Comparison of ENCODE assay signal across 22 cellular contexts in the genomic region with DNA sequence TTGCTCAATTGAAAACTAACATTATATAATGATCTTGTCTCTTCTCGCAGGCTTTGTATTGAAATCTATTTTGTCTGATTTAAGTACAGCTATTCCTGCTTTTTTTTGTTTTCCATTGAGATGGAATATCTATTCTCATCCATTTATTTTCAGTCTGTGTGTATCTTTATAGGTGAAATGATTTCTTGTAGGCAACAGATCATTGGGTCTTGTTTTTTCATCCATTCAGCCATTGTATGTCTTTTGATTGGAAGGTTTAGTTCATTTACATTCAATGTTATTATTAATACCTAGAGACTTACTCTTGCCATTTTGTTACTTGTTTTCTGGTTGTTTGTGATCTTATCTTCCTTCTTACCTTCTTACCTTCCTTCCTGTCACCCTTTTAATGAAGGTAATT.
"Had no signal": no experiment of that assay in that cellular context is flagged by ENCODE, and none has a peak within 500 bp of the region (broad histone marks: within the 10 kb centered on the region; RNA-seq: fewer than 3 reads in every experiment).

No MANE protein-coding gene starts in this region.

- ATAC-seq: activated naive CD4-positive, alpha-beta T cell treated with anti-CD3 and anti-CD28 coated beads, Interleukin-2, amount 50 U/mL, for 72 hours; activated naive CD8-positive, alpha-beta T cell treated with anti-CD3 and anti-CD28 coated beads, Interleukin-2, amount 50 U/mL, for 24 hours; activated T-cell treated with anti-CD3 and anti-CD28 coated beads, Interleukin-2, amount 50 U/mL, for 4 hours; activated T-cell treated with anti-CD3 and anti-CD28 coated beads, Interleukin-2, amount 50 U/mL, for 72 hours; activated T-helper 17 cell treated with anti-CD3 and anti-CD28 coated beads, Interleukin-2, amount 50 U/mL, for 72 hours; body of pancreas had no signal

- H3K4me1 Mint-ChIP-seq: activated naive CD4-positive, alpha-beta T cell treated with anti-CD3 and anti-CD28 coated beads, Interleukin-2, amount 10 ng/mL, durations not matched to agents 7 days and 5 days; activated naive CD4-positive, alpha-beta T cell treated with anti-CD3 and anti-CD28 coated beads, Interleukin-2, amount 50 U/mL, for 24 hours; activated naive CD8-positive, alpha-beta T cell treated with anti-CD3 and anti-CD28 coated beads for 36 hours; activated naive CD8-positive, alpha-beta T cell treated with anti-CD3 and anti-CD28 coated beads, Interleukin-2, amount 10 ng/mL, durations not matched to agents 7 days and 5 days; activated naive CD8-positive, alpha-beta T cell treated with anti-CD3 and anti-CD28 coated beads, Interleukin-2, amount 50 U/mL, for 24 hours; activated T-helper 17 cell treated with anti-CD3 and anti-CD28 coated beads, Interleukin-2, amount 50 U/mL, for 72 hours; brain; central memory CD8-positive, alpha-beta T cell had no signal

- H3K27ac ChIP-seq: adrenal gland, ascending aorta, body of pancreas, brain microvascular endothelial cell, breast epithelium, cardiac muscle cell had no signal

- H3K27ac Mint-ChIP-seq: activated naive CD4-positive, alpha-beta T cell treated with anti-CD3 and anti-CD28 coated beads for 36 hours; activated naive CD4-positive, alpha-beta T cell treated with anti-CD3 and anti-CD28 coated beads, Interleukin-2, amount 10 ng/mL, durations not matched to agents 7 days and 5 days; activated naive CD4-positive, alpha-beta T cell treated with anti-CD3 and anti-CD28 coated beads, Interleukin-2, amount 50 U/mL, for 24 hours; activated naive CD4-positive, alpha-beta T cell treated with anti-CD3 and anti-CD28 coated beads, Interleukin-2, amount 50 U/mL, for 72 hours; activated naive CD8-positive, alpha-beta T cell; activated naive CD8-positive, alpha-beta T cell treated with anti-CD3 and anti-CD28 coated beads for 36 hours; activated naive CD8-positive, alpha-beta T cell treated with anti-CD3 and anti-CD28 coated beads, Interleukin-2, amount 10 ng/mL, durations not matched to agents 7 days and 5 days; activated naive CD8-positive, alpha-beta T cell treated with anti-CD3 and anti-CD28 coated beads, Interleukin-2, amount 50 U/mL, for 24 hours; activated T-cell treated with anti-CD3 and anti-CD28 coated beads, Interleukin-2, amount 50 U/mL, for 24 hours; activated T-cell treated with anti-CD3 and anti-CD28 coated beads, Interleukin-2, amount 50 U/mL, for 72 hours; activated T-helper 1 cell treated with anti-CD3 and anti-CD28 coated beads, Interleukin-12 subunit alpha, Interleukin-12 subunit beta, Interleukin-2, Interleukin-4 antibody, amounts not matched to agents 30 ng/mL and 10 ng/mL and 1 ng/mL, durations not matched to agents 14 hours and 24 hours and 36 hours; activated T-helper 17 cell treated with anti-CD3 and anti-CD28 coated beads, Interleukin-2, amount 50 U/mL, for 72 hours; activated T-helper 2 cell treated with anti-CD3 and anti-CD28 coated beads, Interferon-gamma antibody, Interleukin-2, Interleukin-4, amounts not matched to agents 10 μg/mL and 5 μg/mL and 100 μg/mL, durations not matched to agents 14 hours and 24 hours and 36 hours; brain had no signal

- H3K4me3 Mint-ChIP-seq: activated naive CD4-positive, alpha-beta T cell treated with anti-CD3 and anti-CD28 coated beads for 36 hours; activated naive CD4-positive, alpha-beta T cell treated with anti-CD3 and anti-CD28 coated beads, Interleukin-2, amount 10 ng/mL, durations not matched to agents 7 days and 5 days; activated naive CD4-positive, alpha-beta T cell treated with anti-CD3 and anti-CD28 coated beads, Interleukin-2, amount 50 U/mL, for 24 hours; activated naive CD8-positive, alpha-beta T cell; activated naive CD8-positive, alpha-beta T cell treated with anti-CD3 and anti-CD28 coated beads for 36 hours; activated naive CD8-positive, alpha-beta T cell treated with anti-CD3 and anti-CD28 coated beads, Interleukin-2, amount 10 ng/mL, durations not matched to agents 7 days and 5 days; activated naive CD8-positive, alpha-beta T cell treated with anti-CD3 and anti-CD28 coated beads, Interleukin-2, amount 50 U/mL, for 24 hours; activated T-cell treated with anti-CD3 and anti-CD28 coated beads, Interleukin-2, amount 50 U/mL, for 24 hours; activated T-cell treated with anti-CD3 and anti-CD28 coated beads, Interleukin-2, amount 50 U/mL, for 4 hours; activated T-cell treated with anti-CD3 and anti-CD28 coated beads, Interleukin-2, amount 50 U/mL, for 72 hours; activated T-helper 1 cell treated with anti-CD3 and anti-CD28 coated beads, Interleukin-12 subunit alpha, Interleukin-12 subunit beta, Interleukin-2, Interleukin-4 antibody, amounts not matched to agents 30 ng/mL and 10 ng/mL and 1 ng/mL, durations not matched to agents 14 hours and 24 hours and 36 hours; activated T-helper 17 cell treated with anti-CD3 and anti-CD28 coated beads, Interleukin-2, amount 50 U/mL, for 72 hours; brain; central memory CD8-positive, alpha-beta T cell had no signal

- H3K36me3 ChIP-seq: adrenal gland, ascending aorta, brain microvascular endothelial cell, breast epithelium, cardiac muscle cell had no signal

- H3K4me1 ChIP-seq: adrenal gland, ascending aorta, body of pancreas, breast epithelium had no signal

- H3K4me3 ChIP-seq: adrenal gland, ascending aorta, body of pancreas, breast epithelium, cardiac muscle cell had no signal

- H3K27me3 Mint-ChIP-seq: activated naive CD4-positive, alpha-beta T cell treated with anti-CD3 and anti-CD28 coated beads, Interleukin-2, amount 10 ng/mL, durations not matched to agents 7 days and 5 days; activated naive CD4-positive, alpha-beta T cell treated with anti-CD3 and anti-CD28 coated beads, Interleukin-2, amount 50 U/mL, for 24 hours; activated naive CD8-positive, alpha-beta T cell; activated naive CD8-positive, alpha-beta T cell treated with anti-CD3 and anti-CD28 coated beads for 36 hours; activated naive CD8-positive, alpha-beta T cell treated with anti-CD3 and anti-CD28 coated beads, Interleukin-2, amount 10 ng/mL, durations not matched to agents 7 days and 5 days; activated naive CD8-positive, alpha-beta T cell treated with anti-CD3 and anti-CD28 coated beads, Interleukin-2, amount 50 U/mL, for 24 hours; activated T-cell treated with anti-CD3 and anti-CD28 coated beads, Interleukin-2, amount 50 U/mL, for 24 hours; activated T-helper 17 cell treated with anti-CD3 and anti-CD28 coated beads, Interleukin-2, amount 50 U/mL, for 72 hours; central memory CD8-positive, alpha-beta T cell had no signal

- H3K9me3 ChIP-seq: adrenal gland, ascending aorta, body of pancreas had no signal

- H3K36me3 Mint-ChIP-seq: activated naive CD4-positive, alpha-beta T cell treated with anti-CD3 and anti-CD28 coated beads, Interleukin-2, amount 10 ng/mL, durations not matched to agents 7 days and 5 days; activated naive CD4-positive, alpha-beta T cell treated with anti-CD3 and anti-CD28 coated beads, Interleukin-2, amount 50 U/mL, for 72 hours; activated naive CD8-positive, alpha-beta T cell; activated naive CD8-positive, alpha-beta T cell treated with anti-CD3 and anti-CD28 coated beads for 36 hours; activated naive CD8-positive, alpha-beta T cell treated with anti-CD3 and anti-CD28 coated beads, Interleukin-2, amount 10 ng/mL, durations not matched to agents 7 days and 5 days; brain had no signal
